Comparison of ENCODE assay signal across 8 cellular contexts in the genomic region with DNA sequence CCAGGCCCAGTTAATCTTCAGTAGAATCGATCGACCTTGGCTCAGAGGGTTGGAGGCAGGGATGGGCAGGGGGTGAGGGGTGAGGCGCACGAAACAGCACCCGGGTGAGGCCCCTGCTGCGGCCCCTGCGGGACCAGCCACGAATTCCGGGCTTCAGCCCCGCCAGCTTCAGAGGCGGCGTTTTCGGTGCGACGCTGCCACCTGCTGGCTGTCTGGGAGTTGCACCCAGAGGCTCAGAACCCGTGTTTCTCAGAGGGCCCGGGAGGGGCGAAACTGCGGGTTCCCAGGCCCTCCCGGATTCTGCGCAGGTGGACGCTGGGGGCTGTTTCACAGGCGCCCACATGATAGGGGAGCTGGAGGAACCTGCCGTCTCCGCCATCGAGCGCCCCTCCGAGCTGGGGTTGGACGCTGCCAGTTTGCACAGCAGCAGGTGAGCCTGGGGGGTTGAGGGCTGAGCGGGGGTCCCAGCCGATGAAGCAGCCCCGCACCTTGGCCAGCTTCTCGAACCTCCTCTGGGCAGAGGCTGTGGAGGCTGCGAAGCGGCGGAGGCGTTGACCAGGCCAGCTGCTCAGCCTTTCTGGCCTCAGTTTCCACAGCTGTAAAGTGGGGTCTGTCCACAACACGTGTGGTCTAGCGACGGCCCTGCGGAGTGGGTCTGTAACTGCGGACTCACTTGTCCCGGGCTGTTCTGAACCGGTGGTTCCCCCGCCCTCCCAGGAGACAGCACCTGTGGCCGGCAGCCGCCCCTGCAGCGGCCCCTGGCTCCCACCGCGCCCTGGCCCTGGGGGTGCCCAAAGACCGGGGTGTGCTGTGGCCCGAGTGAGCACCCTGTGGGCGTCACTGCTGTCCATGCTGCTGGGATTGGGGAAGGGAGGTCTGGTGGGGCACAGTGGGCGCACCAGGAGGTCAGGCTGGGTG. TPM values are rescaled to one million over a fixed set of nuclear protein-coding genes. Genes with fewer than 3 reads are reported as not detected.
DNase-seq lines count a peak whose midpoint lies in the region; ATAC-seq, FAIRE-seq and TF ChIP-seq lines count a peak whose summit lies in the region.

No MANE protein-coding gene starts in this region.

- H3K4me1 Mint-ChIP-seq in activated T-helper 2 cell treated with anti-CD3 and anti-CD28 coated beads, Interferon-gamma antibody, Interleukin-2, Interleukin-4, amounts not matched to agents 10 μg/mL and 5 μg/mL and 100 μg/mL, durations not matched to agents 14 hours and 24 hours and 36 hours (ENCODE audit: low read depth), result peaks cover 11% of the 10 kb centered on the region

- no peak overlapping the region for H3K27ac ChIP-seq in RWPE1
- no peak overlapping the region for H3K27ac ChIP-seq in foreskin keratinocyte
- no peak overlapping the region for H3K27ac ChIP-seq in pancreas
- H3K27ac ChIP-seq in upper lobe of left lung, result no peak overlapping the region

- no peak for TF ChIP-seq POLR2A in upper lobe of left lung (IDR thresholded peaks at IDR 0.05)

- ATAC-seq in GM21576 (IDR thresholded peaks at IDR 0.05; ENCODE audit: unreplicated experiment) (peak; percentile 36), foreskin keratinocyte (peak; percentile 55), pancreas (peak; percentile 83 to 96 (median 93)), upper lobe of left lung (ENCODE audit: low FRiP score in 2 of 2) (peak; percentile 81 to 88)

- CTCF ChIA-PET in RWPE1 (lab: Yijun Ruan, JAX), result interaction anchor here (0.6 to 2.3 kb wide), 40 partner anchors 10 to 528 kb away, joined by 3 to 26 read pairs (median 4); partner anchors contain the start of gene PTK6

- no peaks in the 10 kb centered on the region for H3K36me3 ChIP-seq in pancreas
- no peaks in the 10 kb centered on the region for H3K36me3 ChIP-seq in upper lobe of left lung

- H3K27me3 ChIP-seq in foreskin keratinocyte (peaks cover 98% of the 10 kb centered on the region), pancreas (peaks cover 0 to 71% (median 17%) of the 10 kb centered on the region in 4 donors), upper lobe of left lung (peaks cover 0 to 62% (median 45%) of the 10 kb centered on the region in 4 donors)

- TF ChIP-seq CTCF in RWPE1 (conservative IDR thresholded peaks at IDR 0.05; ENCODE audit: low read depth), result peak; percentile 98
- TF ChIP-seq CTCF in foreskin keratinocyte (conservative IDR thresholded peaks at IDR 0.05), result peak; percentile 95
- peak; percentile 82 to 92 (median 86) for TF ChIP-seq CTCF in pancreas (IDR thresholded peaks at IDR 0.05)
- TF ChIP-seq CTCF in upper lobe of left lung (IDR thresholded peaks at IDR 0.05), result peak; percentile 92 to 96 (median 94)

- POLR2A ChIA-PET in RWPE1 (lab: Yijun Ruan, JAX; ENCODE audit: low non-redundant PET), result no interaction called here

- TF ChIP-seq EP300 in Ishikawa (IDR thresholded peaks at IDR 0.05; ENCODE audit: borderline replicate concordance), result no peak
- TF ChIP-seq EP300 in upper lobe of left lung (IDR thresholded peaks at IDR 0.05), result no peak

- H3K9me3 Mint-ChIP-seq in activated T-helper 2 cell treated with anti-CD3 and anti-CD28 coated beads, Interferon-gamma antibody, Interleukin-2, Interleukin-4, amounts not matched to agents 10 μg/mL and 5 μg/mL and 100 μg/mL, durations not matched to agents 14 hours and 24 hours and 36 hours, result peaks cover 19% of the 10 kb centered on the region

- H3K27me3 Mint-ChIP-seq in activated T-helper 2 cell treated with anti-CD3 and anti-CD28 coated beads, Interferon-gamma antibody, Interleukin-2, Interleukin-4, amounts not matched to agents 10 μg/mL and 5 μg/mL and 100 μg/mL, durations not matched to agents 14 hours and 24 hours and 36 hours (ENCODE audit: low read depth), result peaks cover 68% of the 10 kb centered on the region

- intact Hi-C loops in activated T-helper 2 cell treated with anti-CD3 and anti-CD28 coated beads, Interferon-gamma antibody, Interleukin-2, Interleukin-4, amounts not matched to agents 10 μg/mL and 5 μg/mL and 100 μg/mL, durations not matched to agents 14 hours and 24 hours and 36 hours (cut with micrococcal nuclease), result loop anchor here (1.0 to 10.0 kb wide), 4 partner anchors 37 to 535 kb away; partner anchors contain the start of gene GATA5
- intact Hi-C loops in pancreas (cut with DNase I), result loop anchor here in 1 of 3 donors (5.0 kb wide), 1 partner anchor 112 kb away; no protein-coding TSS in a partner anchor

- H3K27ac Mint-ChIP-seq in activated T-helper 2 cell treated with anti-CD3 and anti-CD28 coated beads, Interferon-gamma antibody, Interleukin-2, Interleukin-4, amounts not matched to agents 10 μg/mL and 5 μg/mL and 100 μg/mL, durations not matched to agents 14 hours and 24 hours and 36 hours, result peak overlapping the region; percentile 52

- H3K4me1 ChIP-seq in foreskin keratinocyte (no peaks in the 10 kb centered on the region), pancreas (no peaks in the 10 kb centered on the region), upper lobe of left lung (peaks cover 14 to 47% (median 20%) of the 10 kb centered on the region in 4 donors)

- TF ChIP-seq RAD21 in Ishikawa (IDR thresholded peaks at IDR 0.05; ENCODE audit: low read depth), result peak; percentile 94

- WGBS in pancreas, 2 donors, result 3 to 6% methylated on average over 49 to 54 of the region's 54 CpGs
- 10 to 19% methylated on average over 6 to 30 of the region's 54 CpGs for WGBS in upper lobe of left lung, 2 donors

- no peak for FAIRE-seq in pancreas (lab: Jason Lieb, UNC)

- H3K9me3 ChIP-seq in pancreas, result no peaks in the 10 kb centered on the region
- H3K9me3 ChIP-seq in upper lobe of left lung, result peaks cover 0 to 8% (median 2%) of the 10 kb centered on the region in 4 donors

- H3K36me3 Mint-ChIP-seq in activated T-helper 2 cell treated with anti-CD3 and anti-CD28 coated beads, Interferon-gamma antibody, Interleukin-2, Interleukin-4, amounts not matched to agents 10 μg/mL and 5 μg/mL and 100 μg/mL, durations not matched to agents 14 hours and 24 hours and 36 hours (ENCODE audit: low read depth), result peaks cover 14% of the 10 kb centered on the region

- DNase-seq in ELR (ENCODE audit: low read depth) (peak; percentile 74), RWPE1 (ENCODE audit: low spot score) (peak; percentile 96), foreskin keratinocyte (no peak), pancreas (peak; percentile 46 to 93 (median 78)), upper lobe of left lung (peak; percentile 60 to 95)
- peak; percentile 75 for DNase-seq in activated T-helper 2 cell treated with anti-CD3 and anti-CD28 coated beads, Interferon-gamma antibody, Interleukin-2, Interleukin-4, amounts not matched to agents 10 μg/mL and 5 μg/mL and 100 μg/mL, durations not matched to agents 14 hours and 24 hours and 36 hours (ENCODE audit: low spot score)

- peak overlapping the region; percentile 21 for H3K4me3 Mint-ChIP-seq in activated T-helper 2 cell treated with anti-CD3 and anti-CD28 coated beads, Interferon-gamma antibody, Interleukin-2, Interleukin-4, amounts not matched to agents 10 μg/mL and 5 μg/mL and 100 μg/mL, durations not matched to agents 14 hours and 24 hours and 36 hours (ENCODE audit: low read depth)

- H3K4me3 ChIP-seq in pancreas, result peak overlapping the region in 1 of 4 donors; percentile 11
- peak overlapping the region in 1 of 4 donors; percentile 10 for H3K4me3 ChIP-seq in upper lobe of left lung

TF ChIP-seq in Ishikawa, 13 proteins besides CTCF, POLR2A, EP300 and RAD21:
- peak; percentile 51 for TF ChIP-seq TEAD4 (IDR thresholded peaks at IDR 0.05)
- TF ChIP-seq, protein P1, sequence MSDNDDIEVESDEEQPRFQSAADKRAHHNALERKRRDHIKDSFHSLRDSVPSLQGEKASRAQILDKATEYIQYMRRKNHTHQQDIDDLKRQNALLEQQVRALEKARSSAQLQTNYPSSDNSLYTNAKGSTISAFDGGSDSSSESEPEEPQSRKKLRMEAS (IDR thresholded peaks at IDR 0.05), result no peak

RNA-seq across cellular contexts. Expression of gene BHLHE23, which starts 2.5 kb away (rescaled TPM):
- total RNA-seq in activated T-helper 2 cell treated with anti-CD3 and anti-CD28 coated beads, Interferon-gamma antibody, Interleukin-2, Interleukin-4, amounts not matched to agents 10 μg/mL and 5 μg/mL and 100 μg/mL, durations not matched to agents 14 hours and 24 hours and 36 hours, result not detected in 2 replicates
- total RNA-seq in foreskin keratinocyte (not detected in 2 replicates), pancreas (not detected), upper lobe of left lung (not detected)
- polyA plus RNA-seq in foreskin keratinocyte (not detected in 2 replicates), pancreas (not detected)

RNA-seq across cellular contexts. Expression of gene SLC17A9, which starts 56.8 kb away (rescaled TPM):
- 20.2 and 21.4 TPM in 2 replicates for total RNA-seq in activated T-helper 2 cell treated with anti-CD3 and anti-CD28 coated beads, Interferon-gamma antibody, Interleukin-2, Interleukin-4, amounts not matched to agents 10 μg/mL and 5 μg/mL and 100 μg/mL, durations not matched to agents 14 hours and 24 hours and 36 hours
- total RNA-seq in foreskin keratinocyte (0.25 and 0.34 TPM in 2 replicates), pancreas (1 to 10 TPM in 5 of 6 donors, under 1 TPM in 1; 0.63 to 7.7 (median 2.3) TPM), upper lobe of left lung (10 to 100 TPM in 4 of 6 donors, 1 to 10 TPM in 2; 3.8 to 18.5 (median 14.4) TPM)
- polyA plus RNA-seq in foreskin keratinocyte (0.29 and 0.33 TPM in 2 replicates), pancreas (1 to 10 TPM; 3.5 to 6.2 TPM)

Comparison
In these comparisons a context has a peak if more than half of its experiments do, and no peak if none do; other contexts are left out.
1. DNase-seq: peak in ELR (single experiment), RWPE1 (single experiment), activated T-helper 2 cell treated with anti-CD3 and anti-CD28 coated beads, Interferon-gamma antibody, Interleukin-2, Interleukin-4, amounts not matched to agents 10 μg/mL and 5 μg/mL and 100 μg/mL, durations not matched to agents 14 hours and 24 hours and 36 hours (single experiment), pancreas (6 of 6) and upper lobe of left lung (2 of 2); none in foreskin keratinocyte (0 of 2).
2. ATAC-seq: peak in every context shown above with its lines; median percentile 93 in pancreas; 84 in upper lobe of left lung; 55 in foreskin keratinocyte; 36 in GM21576.
3. Peak in every context shown above with its lines, with median percentiles within 50 percentile points of each other: CTCF ChIP-seq.